Comparison of ENCODE assay signal across 8 cellular contexts in the genomic region with DNA sequence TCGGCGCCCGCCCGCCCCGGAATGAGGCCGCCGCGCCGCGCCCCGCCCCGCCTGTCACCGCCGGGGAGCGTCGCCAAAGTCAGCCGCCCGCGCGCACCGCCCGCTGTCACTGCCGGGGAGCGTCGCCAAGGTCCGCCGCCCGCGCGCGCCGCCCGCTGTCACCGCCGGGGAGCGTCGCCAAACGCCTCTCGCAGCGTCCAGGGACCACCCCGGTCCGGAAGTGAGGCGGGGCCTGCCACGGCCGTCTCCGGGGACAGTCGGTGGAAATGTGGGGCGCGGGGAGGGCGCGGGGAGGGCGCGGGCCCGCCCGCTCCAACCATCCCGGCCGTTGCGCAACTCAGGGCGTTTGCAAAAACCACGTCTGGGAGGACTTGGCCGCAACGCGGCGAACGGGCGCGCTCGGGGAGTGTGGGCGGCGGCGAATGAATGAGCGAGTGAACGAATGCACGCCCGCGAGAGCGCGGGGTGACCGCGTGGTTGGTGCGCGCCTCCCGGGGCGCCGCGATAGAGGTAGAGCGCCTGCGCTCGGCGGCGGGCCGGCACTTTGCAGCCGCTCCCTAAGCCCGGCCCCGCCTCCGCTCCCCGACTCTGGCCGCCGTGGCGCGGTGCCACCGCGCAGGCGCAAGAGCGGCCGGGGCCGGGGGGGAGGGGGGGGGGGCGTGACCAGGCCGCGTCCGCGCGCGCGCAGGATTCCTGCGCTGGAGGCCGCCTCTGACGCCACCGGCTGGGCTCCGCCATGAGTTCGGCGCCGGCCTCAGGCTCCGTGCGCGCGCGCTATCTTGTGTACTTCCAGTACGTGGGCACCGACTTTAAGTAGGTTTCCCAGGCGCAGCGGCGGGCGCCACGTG. TPM values are rescaled to one million over a fixed set of nuclear protein-coding genes. Genes with fewer than 3 reads are reported as not detected.
A peak's percentile ranks its signal among the peaks of the same experiment; 100 is the strongest.
DNase-seq lines count a peak whose midpoint lies in the region; ATAC-seq, FAIRE-seq and TF ChIP-seq lines count a peak whose summit lies in the region.

A gene with protein sequence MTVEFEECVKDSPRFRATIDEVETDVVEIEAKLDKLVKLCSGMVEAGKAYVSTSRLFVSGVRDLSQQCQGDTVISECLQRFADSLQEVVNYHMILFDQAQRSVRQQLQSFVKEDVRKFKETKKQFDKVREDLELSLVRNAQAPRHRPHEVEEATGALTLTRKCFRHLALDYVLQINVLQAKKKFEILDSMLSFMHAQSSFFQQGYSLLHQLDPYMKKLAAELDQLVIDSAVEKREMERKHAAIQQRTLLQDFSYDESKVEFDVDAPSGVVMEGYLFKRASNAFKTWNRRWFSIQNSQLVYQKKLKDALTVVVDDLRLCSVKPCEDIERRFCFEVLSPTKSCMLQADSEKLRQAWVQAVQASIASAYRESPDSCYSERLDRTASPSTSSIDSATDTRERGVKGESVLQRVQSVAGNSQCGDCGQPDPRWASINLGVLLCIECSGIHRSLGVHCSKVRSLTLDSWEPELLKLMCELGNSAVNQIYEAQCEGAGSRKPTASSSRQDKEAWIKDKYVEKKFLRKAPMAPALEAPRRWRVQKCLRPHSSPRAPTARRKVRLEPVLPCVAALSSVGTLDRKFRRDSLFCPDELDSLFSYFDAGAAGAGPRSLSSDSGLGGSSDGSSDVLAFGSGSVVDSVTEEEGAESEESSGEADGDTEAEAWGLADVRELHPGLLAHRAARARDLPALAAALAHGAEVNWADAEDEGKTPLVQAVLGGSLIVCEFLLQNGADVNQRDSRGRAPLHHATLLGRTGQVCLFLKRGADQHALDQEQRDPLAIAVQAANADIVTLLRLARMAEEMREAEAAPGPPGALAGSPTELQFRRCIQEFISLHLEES (minus strand): TSS at position 23 of the 848 bp plus-strand sequence. CDS start 115 bp downstream, outside the sequence.
A gene with protein sequence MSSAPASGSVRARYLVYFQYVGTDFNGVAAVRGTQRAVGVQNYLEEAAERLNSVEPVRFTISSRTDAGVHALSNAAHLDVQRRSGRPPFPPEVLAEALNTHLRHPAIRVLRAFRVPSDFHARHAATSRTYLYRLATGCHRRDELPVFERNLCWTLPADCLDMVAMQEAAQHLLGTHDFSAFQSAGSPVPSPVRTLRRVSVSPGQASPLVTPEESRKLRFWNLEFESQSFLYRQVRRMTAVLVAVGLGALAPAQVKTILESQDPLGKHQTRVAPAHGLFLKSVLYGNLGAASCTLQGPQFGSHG (plus strand): TSS at position 690 of the 848 bp plus-strand sequence. CDS start 47 bp downstream, at position 737.

- H3K9me3 Mint-ChIP-seq in dendritic cell treated with granulocyte-macrophage colony-stimulating factor and Interleukin-4, amounts not matched to agents 40 ng/mL and 50 ng/mL, for 4 days: no peaks in the 10 kb centered on the region

- DNase-seq in Ammon's horn (ENCODE audit: low spot score) (peak; percentile 92), GM19239 (ENCODE audit: insufficient read length, low spot score) (peak; percentile 99), NCI-H748 (lab: John Stamatoyannopoulos, UW; ENCODE audit: unreplicated experiment) (peak; percentile 87)
- DNase-seq in activated CD4-positive, alpha-beta T cell treated with anti-CD3 and anti-CD28 coated beads, Interleukin-2, amount 50 U/mL, for 1 hour: peak; percentile 86
- DNase-seq in stimulated activated CD4-positive, alpha-beta T cell treated with anti-CD3 and anti-CD28 coated beads, Interleukin-4, amount 100 ng/mL, for 1 hour: peak; percentile 88

- peak; percentile 44 for ATAC-seq in HG03457 (IDR thresholded peaks at IDR 0.05; ENCODE audit: unreplicated experiment)

- peaks cover 48% of the 10 kb centered on the region for H3K4me1 Mint-ChIP-seq in dendritic cell treated with granulocyte-macrophage colony-stimulating factor and Interleukin-4, amounts not matched to agents 40 ng/mL and 50 ng/mL, for 4 days (ENCODE audit: low read depth)

- H3K4me1 ChIP-seq in liver (ENCODE audit: control insufficient read depth in 4 of 4, insufficient read depth in 4 of 4, low read length in 3 of 4): peaks cover 18 to 44% (median 34%) of the 10 kb centered on the region in 4 donors

- H3K36me3 ChIP-seq in liver (ENCODE audit: control insufficient read depth in 4 of 4, insufficient read depth in 3 of 4, low read depth in 1 of 4, low read length in 3 of 4): peaks cover 0 to 20% (median 6%) of the 10 kb centered on the region in 4 donors

- H3K36me3 Mint-ChIP-seq in dendritic cell treated with granulocyte-macrophage colony-stimulating factor and Interleukin-4, amounts not matched to agents 40 ng/mL and 50 ng/mL, for 4 days (ENCODE audit: low read depth): peaks cover 41% of the 10 kb centered on the region

- no peaks in the 10 kb centered on the region for H3K9me3 ChIP-seq in liver (ENCODE audit: control insufficient read depth in 4 of 4, low read length in 3 of 4)

- peak within 1 kb of the TSS; percentile 89 for H3K4me3 Mint-ChIP-seq in dendritic cell treated with granulocyte-macrophage colony-stimulating factor and Interleukin-4, amounts not matched to agents 40 ng/mL and 50 ng/mL, for 4 days

- peak within 1 kb of the TSS; percentile 77 to 86 (median 78) for H3K4me3 ChIP-seq in liver (ENCODE audit: low read depth in 1 of 3, low read length in 3 of 3)

- no peak for TF ChIP-seq RAD21 in liver (IDR thresholded peaks at IDR 0.05)

- peak within 1 kb of the TSS; percentile 89 for H3K27ac Mint-ChIP-seq in dendritic cell treated with granulocyte-macrophage colony-stimulating factor and Interleukin-4, amounts not matched to agents 40 ng/mL and 50 ng/mL, for 4 days

- TF ChIP-seq CTCF in liver (IDR thresholded peaks at IDR 0.05; ENCODE audit: low read depth, low read length, missing input control): peak; percentile 9

- under 1% methylated on average over 134 of the region's 135 CpGs for WGBS in liver

- intact Hi-C loops in dendritic cell treated with granulocyte-macrophage colony-stimulating factor and Interleukin-4, amounts not matched to agents 40 ng/mL and 50 ng/mL, for 4 days (cut with micrococcal nuclease): loop anchor here (2.0 kb wide), 1 partner anchor 17 kb away; a partner anchor contains a TSS

- H3K27ac ChIP-seq in liver (ENCODE audit: low read depth in 1 of 2, low read length in 2 of 2): peak within 1 kb of the TSS; percentile 93 to 95

- peak within 1 kb of the TSS in 1 of 2 donors; percentile 71 for H3K9ac ChIP-seq in liver (ENCODE audit: low read depth in 1 of 2, low read length in 2 of 2)

- H3K27me3 ChIP-seq in liver (ENCODE audit: control insufficient read depth in 4 of 4, insufficient read depth in 4 of 4, low read length in 3 of 4): no peaks in the 10 kb centered on the region

- FAIRE-seq in GM19239 (lab: Jason Lieb, UNC): peak; percentile 87

- no peaks in the 10 kb centered on the region for H3K27me3 Mint-ChIP-seq in dendritic cell treated with granulocyte-macrophage colony-stimulating factor and Interleukin-4, amounts not matched to agents 40 ng/mL and 50 ng/mL, for 4 days

TF ChIP-seq in liver, 16 proteins besides CTCF, POLR2A, EP300 and RAD21 (continues in another document):
- TF ChIP-seq HNF4A (conservative IDR thresholded peaks at IDR 0.05) (no peak), FOXA1 (IDR thresholded peaks at IDR 0.05) (no peak), GABPA (IDR thresholded peaks at IDR 0.05 in 1 of 2, conservative IDR thresholded peaks at IDR 0.05 in 1 of 2) (peak in 1 of 2 donors; percentile 48), JUND (IDR thresholded peaks at IDR 0.05) (no peak), RXRA (IDR thresholded peaks at IDR 0.05) (no peak), TAF1 (conservative IDR thresholded peaks at IDR 0.05) (no peak), FOXA2 (IDR thresholded peaks at IDR 0.05) (no peak), HNF4G (IDR thresholded peaks at IDR 0.05) (no peak)
- TF ChIP-seq, protein P1, sequence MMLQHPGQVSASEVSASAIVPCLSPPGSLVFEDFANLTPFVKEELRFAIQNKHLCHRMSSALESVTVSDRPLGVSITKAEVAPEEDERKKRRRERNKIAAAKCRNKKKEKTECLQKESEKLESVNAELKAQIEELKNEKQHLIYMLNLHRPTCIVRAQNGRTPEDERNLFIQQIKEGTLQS (IDR thresholded peaks at IDR 0.05): no peak
- TF ChIP-seq, protein P2, sequence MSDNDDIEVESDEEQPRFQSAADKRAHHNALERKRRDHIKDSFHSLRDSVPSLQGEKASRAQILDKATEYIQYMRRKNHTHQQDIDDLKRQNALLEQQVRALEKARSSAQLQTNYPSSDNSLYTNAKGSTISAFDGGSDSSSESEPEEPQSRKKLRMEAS (IDR thresholded peaks at IDR 0.05): no peak
- TF ChIP-seq, protein P3, sequence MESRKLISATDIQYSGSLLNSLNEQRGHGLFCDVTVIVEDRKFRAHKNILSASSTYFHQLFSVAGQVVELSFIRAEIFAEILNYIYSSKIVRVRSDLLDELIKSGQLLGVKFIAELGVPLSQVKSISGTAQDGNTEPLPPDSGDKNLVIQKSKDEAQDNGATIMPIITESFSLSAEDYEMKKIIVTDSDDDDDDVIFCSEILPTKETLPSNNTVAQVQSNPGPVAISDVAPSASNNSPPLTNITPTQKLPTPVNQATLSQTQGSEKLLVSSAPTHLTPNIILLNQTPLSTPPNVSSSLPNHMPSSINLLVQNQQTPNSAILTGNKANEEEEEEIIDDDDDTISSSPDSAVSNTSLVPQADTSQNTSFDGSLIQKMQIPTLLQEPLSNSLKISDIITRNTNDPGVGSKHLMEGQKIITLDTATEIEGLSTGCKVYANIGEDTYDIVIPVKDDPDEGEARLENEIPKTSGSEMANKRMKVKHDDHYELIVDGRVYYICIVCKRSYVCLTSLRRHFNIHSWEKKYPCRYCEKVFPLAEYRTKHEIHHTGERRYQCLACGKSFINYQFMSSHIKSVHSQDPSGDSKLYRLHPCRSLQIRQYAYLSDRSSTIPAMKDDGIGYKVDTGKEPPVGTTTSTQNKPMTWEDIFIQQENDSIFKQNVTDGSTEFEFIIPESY (IDR thresholded peaks at IDR 0.05): no peak

RNA-seq across cellular contexts. Expression of the first gene that starts in this region (rescaled TPM):
- total RNA-seq in liver: 10 to 100 TPM; 17.9 to 24.8 TPM
- polyA plus RNA-seq in liver: 10 to 100 TPM in 1 of 2 donors, 1 to 10 TPM in 1; 2.7 to 12.0 TPM

RNA-seq across cellular contexts. Expression of the second gene that starts in this region (rescaled TPM):
- 10 to 100 TPM in 1 of 2 donors, 1 to 10 TPM in 1; 9.3 to 11.2 TPM for total RNA-seq in liver
- polyA plus RNA-seq in liver: 10 to 100 TPM in 1 of 2 donors, 1 to 10 TPM in 1; 9.5 to 14.9 TPM

Comparison
In these comparisons a context has a peak if more than half of its experiments do, and no peak if none do; other contexts are left out.
1. Peak in every context shown above with its lines: DNase-seq, ATAC-seq, H3K4me3 ChIP-seq and H3K27ac ChIP-seq.